In the genomic region with DNA sequence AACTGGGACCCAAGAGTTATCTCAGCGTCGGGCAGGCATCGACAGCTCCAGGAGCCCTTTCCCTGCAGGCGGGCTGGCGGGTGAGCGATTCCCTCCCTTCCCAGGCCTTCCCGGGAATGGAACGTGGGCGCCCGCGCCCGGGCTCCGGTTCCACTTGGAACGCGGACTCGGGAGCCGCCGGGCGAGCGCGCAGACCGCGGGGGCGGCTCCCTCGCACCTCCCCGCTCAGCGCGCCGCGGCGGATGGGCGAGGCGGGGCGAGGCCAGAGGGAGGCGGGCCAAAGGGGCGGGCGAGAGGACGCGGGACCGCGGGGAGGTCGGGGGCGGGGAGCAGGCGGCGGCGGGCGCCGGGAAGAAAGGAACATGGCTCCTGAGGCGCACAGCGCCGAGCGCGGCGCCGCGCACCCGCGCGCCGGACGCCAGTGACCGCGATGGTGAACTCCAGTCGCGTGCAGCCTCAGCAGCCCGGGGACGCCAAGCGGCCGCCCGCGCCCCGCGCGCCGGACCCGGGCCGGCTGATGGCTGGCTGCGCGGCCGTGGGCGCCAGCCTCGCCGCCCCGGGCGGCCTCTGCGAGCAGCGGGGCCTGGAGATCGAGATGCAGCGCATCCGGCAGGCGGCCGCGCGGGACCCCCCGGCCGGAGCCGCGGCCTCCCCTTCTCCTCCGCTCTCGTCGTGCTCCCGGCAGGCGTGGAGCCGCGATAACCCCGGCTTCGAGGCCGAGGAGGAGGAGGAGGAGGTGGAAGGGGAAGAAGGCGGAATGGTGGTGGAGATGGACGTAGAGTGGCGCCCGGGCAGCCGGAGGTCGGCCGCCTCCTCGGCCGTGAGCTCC, we compare ENCODE assay signal across 8 cellular contexts. TPM values are rescaled to one million over a fixed set of nuclear protein-coding genes. Genes with fewer than 3 reads are reported as not detected.
DNase-seq lines count a peak whose midpoint lies in the region; ATAC-seq and TF ChIP-seq lines count a peak whose summit lies in the region.

Gene PKD2, plus strand, starts transcription at position 332 of the 829 bp plus-strand sequence. Its CDS starts 99 bp downstream, at position 431.

- CTCF ChIA-PET in GM10248 (lab: Yijun Ruan, JAX) = interaction anchor here (1.1 to 1.3 kb wide), 2 partner anchors 18 to 26 kb away, joined by 3 to 4 read pairs; no protein-coding TSS in a partner anchor

- TF ChIP-seq POLR2A in vagina (IDR thresholded peaks at IDR 0.05) = peak in 1 of 2 donors; percentile 84

- no peaks in the 10 kb centered on the region for H3K36me3 ChIP-seq in H7 (replicated peaks; ENCODE audit: control insufficient read depth, insufficient read depth, low read length)
- H3K36me3 ChIP-seq in MG63 = no peaks in the 10 kb centered on the region
- no peaks in the 10 kb centered on the region for H3K36me3 ChIP-seq in rectal smooth muscle tissue (ENCODE audit: control insufficient read depth, insufficient read depth, low read length)
- no peaks in the 10 kb centered on the region for H3K36me3 ChIP-seq in vagina

- intact Hi-C loops in right cardiac atrium (cut with DNase I) (no loop called here), vagina (cut with DNase I) (no loop called here)

- H3K4me3 ChIP-seq in H7 (ENCODE audit: insufficient read depth, low read depth, low read length) = peak within 1 kb of the TSS; percentile 80
- peak within 1 kb of the TSS; percentile 60 for H3K4me3 ChIP-seq in MG63
- peak within 1 kb of the TSS; percentile 67 for H3K4me3 ChIP-seq in right cardiac atrium (ENCODE audit: low read length)
- H3K4me3 ChIP-seq in rectal smooth muscle tissue (ENCODE audit: low read length) = peak within 1 kb of the TSS; percentile 82
- peak within 1 kb of the TSS; percentile 79 to 81 for H3K4me3 ChIP-seq in vagina

- WGBS in right cardiac atrium = under 1% methylated on average over 117 of the region's 117 CpGs

- H3K4me1 ChIP-seq in right cardiac atrium (ENCODE audit: control insufficient read depth, insufficient read depth, low read length) (peaks cover 3% of the 10 kb centered on the region), rectal smooth muscle tissue (ENCODE audit: control insufficient read depth, insufficient read depth, low read length) (peaks cover 33% of the 10 kb centered on the region), vagina (peaks cover 48% of the 10 kb centered on the region)

- peak; percentile 98 to 99 for ATAC-seq in right cardiac atrium

- H3K9ac ChIP-seq in rectal smooth muscle tissue (ENCODE audit: low read length) = peak within 1 kb of the TSS; percentile 13

- H3K27me3 ChIP-seq in H7 (ENCODE audit: control insufficient read depth, insufficient read depth, low read length) = peaks cover 7% of the 10 kb centered on the region
- no peaks in the 10 kb centered on the region for H3K27me3 ChIP-seq in MG63
- H3K27me3 ChIP-seq in right cardiac atrium (ENCODE audit: control insufficient read depth, insufficient read depth) = no peaks in the 10 kb centered on the region
- H3K27me3 ChIP-seq in rectal smooth muscle tissue (ENCODE audit: control insufficient read depth, insufficient read depth, low read length) = no peaks in the 10 kb centered on the region
- H3K27me3 ChIP-seq in vagina = no peaks in the 10 kb centered on the region

- TF ChIP-seq CTCF in GM10248 (IDR thresholded peaks at IDR 0.05; ENCODE audit: control extremely low read depth, extremely low read depth, low read depth, missing control alignments) (no peak), vagina (IDR thresholded peaks at IDR 0.05) (no peak)

- POLR2A ChIA-PET in GM10248 (lab: Yijun Ruan, JAX) = no interaction called here

- H3K27ac ChIP-seq in angular gyrus (ENCODE audit: low read depth, low read length) = peak within 1 kb of the TSS; percentile 78
- peak within 1 kb of the TSS; percentile 41 for H3K27ac ChIP-seq in right cardiac atrium (ENCODE audit: low read length)
- H3K27ac ChIP-seq in rectal smooth muscle tissue (ENCODE audit: low read depth, low read length) = peak within 1 kb of the TSS; percentile 87
- peak within 1 kb of the TSS; percentile 95 for H3K27ac ChIP-seq in vagina

- H3K9me3 ChIP-seq in MG63 (no peaks in the 10 kb centered on the region), right cardiac atrium (ENCODE audit: control insufficient read depth, low read length) (no peaks in the 10 kb centered on the region), vagina (no peaks in the 10 kb centered on the region)

- peak; percentile 92 for DNase-seq in GM10248 (ENCODE audit: extremely low spot score)
- peak; percentile 94 for DNase-seq in H7
- DNase-seq in MG63 = peak; percentile 80
- DNase-seq in T-helper 2 cell = peak; percentile 48 to 86 (median 58)
- DNase-seq in right cardiac atrium = peak; percentile 91 to 96 (median 96)
- DNase-seq in vagina (ENCODE audit: extremely low spot score in 2 of 2) = no peak

RNA-seq across cellular contexts. Expression of gene PKD2, which starts in this region (rescaled TPM):
- total RNA-seq in H7 (2014; rRNA removed; shearing (Covaris generic)) = 16.6 and 19.4 TPM in 2 replicates
- 9.0 and 14.2 TPM in 2 replicates for total RNA-seq in MG63 (2014; rRNA removed; shearing (Covaris generic); ENCODE audit: low replicate concordance)
- total RNA-seq in right cardiac atrium (10 to 100 TPM; 17.5 to 22.6 (median 20.9) TPM), vagina (33.1 TPM)
- polyA plus RNA-seq in right cardiac atrium = 10.3 TPM

Comparison
In these comparisons a context has a peak if more than half of its experiments do, and no peak if none do; other contexts are left out.
1. DNase-seq: peak in GM10248 (single experiment), H7 (single experiment), MG63 (single experiment), T-helper 2 cell (5 of 5) and right cardiac atrium (3 of 3); none in vagina (0 of 2).
2. H3K27ac ChIP-seq: peak in every context shown above with its lines; median percentile 95 in vagina; 87 in rectal smooth muscle tissue; 78 in angular gyrus; 41 in right cardiac atrium.
3. Peak in every context shown above with its lines, with median percentiles within 50 percentile points of each other: H3K4me3 ChIP-seq.